Comparison of ENCODE assay signal across 14 cellular contexts in genomic region chr3:160870327-160870726, GRCh38.
DNase-seq lines count a peak whose midpoint lies in the region; ATAC-seq and TF ChIP-seq lines count a peak whose summit lies in the region.
"Had no signal": no experiment of that assay in that cellular context is flagged by ENCODE, and none has a peak within 500 bp of the region (broad histone marks: within the 10 kb centered on the region; RNA-seq: fewer than 3 reads in every experiment).

No MANE protein-coding gene starts in this region.

- H3K27ac ChIP-seq in SJCRH30, result peak overlapping the region; percentile 90
- H3K27ac ChIP-seq in right lobe of liver, result no peak overlapping the region
- H3K27ac ChIP-seq: esophagus squamous epithelium, vagina had no signal

- POLR2A ChIA-PET in WTC11 (lab: Charles Lee), result no interaction called here

- H3K4me3 Mint-ChIP-seq in WTC11, result no peak overlapping the region

- peaks cover 21% of the 10 kb centered on the region for H3K4me1 Mint-ChIP-seq in WTC11

- no peaks in the 10 kb centered on the region for H3K27me3 Mint-ChIP-seq in WTC11 (ENCODE audit: low read depth)

- H3K9me3 Mint-ChIP-seq in WTC11, result no peaks in the 10 kb centered on the region

- intact Hi-C loops in right lobe of liver (cut with DNase I), result no loop called here

- no peaks in the 10 kb centered on the region for H3K36me3 Mint-ChIP-seq in WTC11

- H3K27ac Mint-ChIP-seq in WTC11, result no peak overlapping the region

- H3K4me1 ChIP-seq in SJCRH30 (peaks cover 45% of the 10 kb centered on the region), right lobe of liver (no peaks in the 10 kb centered on the region)
- H3K4me1 ChIP-seq: vagina had no signal

- H3K36me3 ChIP-seq in SJCRH30 (no peaks in the 10 kb centered on the region), right lobe of liver (no peaks in the 10 kb centered on the region)
- H3K36me3 ChIP-seq: esophagus squamous epithelium, vagina had no signal

- H3K4me3 ChIP-seq in SJCRH30 (peak overlapping the region; percentile 59), right lobe of liver (peak overlapping the region in 1 of 3 donors; percentile 14)
- H3K4me3 ChIP-seq: esophagus squamous epithelium, mucosa of descending colon, vagina had no signal

- CTCF ChIA-PET in WTC11 (lab: Charles Lee), result no interaction called here

- WGBS in right lobe of liver (ENCODE audit: insufficient coverage, low coverage, low lambda C conversion rate, missing lambda C conversion rate), result 43% methylated on average over 4 of the region's 4 CpGs

- peak; percentile 17 for DNase-seq in DMS53 treated with DMSO at 0.1 percent for 48 hours (lab: John Stamatoyannopoulos, UW; ENCODE audit: unreplicated experiment)
- DNase-seq in NCI-H187 treated with DMSO at 0.1 percent for 48 hours (lab: John Stamatoyannopoulos, UW), result peak; percentile 43
- DNase-seq in SJCRH30, result peak; percentile 39 to 78
- no peak for DNase-seq in right lobe of liver
- DNase-seq in T-helper 9 cell, result no peak
- no peak for DNase-seq in WTC11 (ENCODE audit: low spot score)
- DNase-seq in SW 1271 (lab: John Stamatoyannopoulos, UW), result no peak
- DNase-seq: activated CD4-positive, alpha-beta T cell treated with anti-CD3 and anti-CD28 coated beads for 48 hours; activated T-cell treated with anti-CD3 and anti-CD28 coated beads, Interleukin-2, amount 50 U/mL, for 48 hours; esophagus squamous epithelium; mucosa of descending colon; T-helper 1 cell had no signal

- H3K9me3 ChIP-seq in SJCRH30 (replicated peaks) (no peaks in the 10 kb centered on the region), right lobe of liver (no peaks in the 10 kb centered on the region)
- H3K9me3 ChIP-seq: esophagus squamous epithelium, mucosa of descending colon, vagina had no signal

- no peaks in the 10 kb centered on the region for H3K27me3 ChIP-seq in SJCRH30
- no peaks in the 10 kb centered on the region for H3K27me3 ChIP-seq in right lobe of liver
- H3K27me3 ChIP-seq: esophagus squamous epithelium, vagina had no signal

- ATAC-seq in right lobe of liver, result peak in 3 of 4 donors; percentile 12 to 68 (median 66)
- no peak; the same call in 1 of the 2 replicates for ATAC-seq in WTC11
- ATAC-seq in HG03175 (IDR thresholded peaks at IDR 0.05; ENCODE audit: unreplicated experiment), result no peak
- ATAC-seq: mucosa of descending colon had no signal

- no peak for TF ChIP-seq POLR2A in right lobe of liver (IDR thresholded peaks at IDR 0.05)

- TF ChIP-seq CTCF in right lobe of liver (IDR thresholded peaks at IDR 0.05) (no peak), WTC11 (IDR thresholded peaks at IDR 0.05) (no peak)

TF ChIP-seq in WTC11, 78 proteins besides CTCF, POLR2A, EP300 and RAD21:
- no peak for TF ChIP-seq NR3C1 (CRISPR knock-in tag; conservative IDR thresholded peaks at IDR 0.05; ENCODE audit: low read depth)

Comparison
In these comparisons a context has a peak if more than half of its experiments do, and no peak if none do; other contexts are left out.
1. DNase-seq: peak in DMS53 treated with DMSO at 0.1 percent for 48 hours (single experiment), NCI-H187 treated with DMSO at 0.1 percent for 48 hours (single experiment) and SJCRH30 (2 of 2); none in right lobe of liver (0 of 3), T-helper 9 cell (single experiment), WTC11 (single experiment) and SW 1271 (0 of 2).
2. ATAC-seq: peak in right lobe of liver (3 of 4); none in WTC11 (single experiment) and HG03175 (single experiment).